9 cellular contexts compared by ENCODE assay signal in genomic region chr6:83860347-83860731, GRCh38. TPM values are rescaled to one million over a fixed set of nuclear protein-coding genes. Genes with fewer than 3 reads are reported as not detected.
A peak's percentile ranks its signal among the peaks of the same experiment; 100 is the strongest.
DNase-seq lines count a peak whose midpoint lies in the region; ATAC-seq and TF ChIP-seq lines count a peak whose summit lies in the region.
"Had no signal": no experiment of that assay in that cellular context is flagged by ENCODE, and none has a peak within 500 bp of the region (broad histone marks: within the 10 kb centered on the region; RNA-seq: fewer than 3 reads in every experiment).

No MANE protein-coding gene starts in this region.

- in situ Hi-C loops in GM13977 (cut with MboI; ENCODE audit: low pct_unique_long_range_greater_than_20kb, low sequenced_read_pairs, unreplicated experiment) = no loop called here

- WGBS in mesodermal cell (ENCODE audit: insufficient coverage in 2 of 2), 2 experiments = 65 to 71% methylated on average over 3 of the region's 6 CpGs

- H3K27me3 ChIP-seq in BE2C (no peaks in the 10 kb centered on the region), ascending aorta (no peaks in the 10 kb centered on the region)

- no peaks in the 10 kb centered on the region for H3K9me3 ChIP-seq in BE2C
- H3K9me3 ChIP-seq in ascending aorta = no peaks in the 10 kb centered on the region
- H3K9me3 ChIP-seq in mesodermal cell (ENCODE audit: control insufficient read depth, low read length) = no peaks in the 10 kb centered on the region

- H3K36me3 ChIP-seq in BE2C (peaks cover 4% of the 10 kb centered on the region), ascending aorta (peaks cover 2 to 13% of the 10 kb centered on the region in 2 donors), mesodermal cell (ENCODE audit: control insufficient read depth, insufficient read depth, low read length) (peaks cover 8% of the 10 kb centered on the region)

- peak overlapping the region; percentile 84 to 85 for H3K27ac ChIP-seq in ascending aorta
- no peak overlapping the region for H3K27ac ChIP-seq in mesodermal cell (ENCODE audit: low read depth, low read length, severe bottlenecking)

- H3K4me1 ChIP-seq in BE2C = 0 out of 2 replicates have a peak, but pooled peaks cover 5% of the 10 kb centered on the region
- peaks cover 4 to 15% of the 10 kb centered on the region in 2 donors for H3K4me1 ChIP-seq in ascending aorta
- H3K4me1 ChIP-seq in mesodermal cell (ENCODE audit: control insufficient read depth, insufficient read depth, low read length, poor library complexity, severe bottlenecking) = no peaks in the 10 kb centered on the region

- H3K4me3 ChIP-seq in BE2C (ENCODE audit: low read depth, low read length) = peak overlapping the region; percentile 87
- H3K4me3 ChIP-seq in ascending aorta = peak overlapping the region; percentile 77 to 83
- peak overlapping the region; percentile 75 for H3K4me3 ChIP-seq in mesodermal cell (ENCODE audit: extremely low read depth, insufficient read depth, low read length, poor library complexity, severe bottlenecking)

- no peak for DNase-seq in BE2C
- no peak for DNase-seq in ascending aorta (ENCODE audit: low spot score in 2 of 2)
- no peak for DNase-seq in NCI-H1694 treated with DMSO at 0.1 percent for 48 hours (lab: John Stamatoyannopoulos, UW)
- no peak for DNase-seq in GM13977 (ENCODE audit: low spot score)
- DNase-seq in nucleus accumbens (lab: John Stamatoyannopoulos, UW) = no peak

- intact Hi-C loops in ascending aorta (cut with DNase I) = no loop called here

- no peak for TF ChIP-seq POLR2A in GM18505 (IDR thresholded peaks at IDR 0.05; ENCODE audit: borderline replicate concordance, extremely low read depth, insufficient read depth, insufficient read length)

- TF ChIP-seq CTCF in BE2C (IDR thresholded peaks at IDR 0.05; ENCODE audit: low read depth, low read length) (no peak), ascending aorta (IDR thresholded peaks at IDR 0.05) (no peak), GM13977 (IDR thresholded peaks at IDR 0.05; ENCODE audit: extremely low read depth, insufficient read depth, missing control alignments) (no peak)

- ATAC-seq in HG03066 (IDR thresholded peaks at IDR 0.05; ENCODE audit: low read depth, unreplicated experiment) (peak; percentile 16), GM18505 (IDR thresholded peaks at IDR 0.05; ENCODE audit: unreplicated experiment) (no peak)

RNA-seq across cellular contexts. Expression of gene CYB5R4, which starts 0.8 kb away (rescaled TPM):
- 10.7 TPM for polyA plus RNA-seq in BE2C (2012; ENCODE audit: insufficient read depth, insufficient read length, low read depth)
- 0.53 TPM for total RNA-seq in ascending aorta
- 14.7 TPM for polyA plus RNA-seq in mesodermal cell (2013, experiment 1 of 2)
- 15.2 TPM for polyA plus RNA-seq in mesodermal cell (2013, experiment 2 of 2)

RNA-seq across cellular contexts. Expression of gene RIPPLY2, which starts 7.2 kb away (rescaled TPM):
- 28.9 TPM for polyA plus RNA-seq in BE2C (2012; ENCODE audit: insufficient read depth, insufficient read length, low read depth)
- not detected for total RNA-seq in ascending aorta
- not detected for polyA plus RNA-seq in mesodermal cell (2013, experiment 1 of 2)
- not detected for polyA plus RNA-seq in mesodermal cell (2013, experiment 2 of 2)
- total RNA-seq: renal cortical epithelial cell had no signal
